ENCODE assay signal across 8 cellular contexts in genomic region chr22:39520054-39520873, GRCh38. TPM values are rescaled to one million over a fixed set of nuclear protein-coding genes. Genes with fewer than 3 reads are reported as not detected.
DNase-seq lines count a peak whose midpoint lies in the region; ATAC-seq and TF ChIP-seq lines count a peak whose summit lies in the region.

A gene with protein sequence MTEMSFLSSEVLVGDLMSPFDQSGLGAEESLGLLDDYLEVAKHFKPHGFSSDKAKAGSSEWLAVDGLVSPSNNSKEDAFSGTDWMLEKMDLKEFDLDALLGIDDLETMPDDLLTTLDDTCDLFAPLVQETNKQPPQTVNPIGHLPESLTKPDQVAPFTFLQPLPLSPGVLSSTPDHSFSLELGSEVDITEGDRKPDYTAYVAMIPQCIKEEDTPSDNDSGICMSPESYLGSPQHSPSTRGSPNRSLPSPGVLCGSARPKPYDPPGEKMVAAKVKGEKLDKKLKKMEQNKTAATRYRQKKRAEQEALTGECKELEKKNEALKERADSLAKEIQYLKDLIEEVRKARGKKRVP (plus strand): TSS chr22:39520562. CDS start chr22:39521446, 884 bp downstream.

- 0% methylated on average over 62 to 74 of the region's 74 CpGs for WGBS in esophagus, 2 donors

- H3K9me3 ChIP-seq in Peyer's patch (no peaks in the 10 kb centered on the region), esophagus (ENCODE audit: control insufficient read depth in 2 of 2, insufficient read depth in 1 of 2, low read depth in 1 of 2, low read length in 1 of 2) (no peaks in the 10 kb centered on the region), muscle layer of colon (ENCODE audit: low read length) (no peaks in the 10 kb centered on the region)

- H3K4me1 ChIP-seq in KMS-11 (ENCODE audit: low read depth, poor library complexity, severe bottlenecking) (peaks cover 39% of the 10 kb centered on the region), Peyer's patch (peaks cover 0 to 40% (median 21%) of the 10 kb centered on the region in 4 donors), esophagus (ENCODE audit: control insufficient read depth in 2 of 2, insufficient read depth in 2 of 2, low read length in 1 of 2) (peaks cover 3 to 12% of the 10 kb centered on the region in 2 donors), muscle layer of colon (ENCODE audit: insufficient read depth, low read length) (peaks cover 45% of the 10 kb centered on the region)

- ATAC-seq in GM21737 (IDR thresholded peaks at IDR 0.05; ENCODE audit: unreplicated experiment), result peak; percentile 71

- H3K36me3 ChIP-seq in KMS-11 (ENCODE audit: insufficient read depth), result peaks cover 15% of the 10 kb centered on the region; the same call in 1 of the 2 replicates
- peaks cover 0 to 57% (median 0%) of the 10 kb centered on the region in 3 donors for H3K36me3 ChIP-seq in Peyer's patch
- H3K36me3 ChIP-seq in esophagus (ENCODE audit: control insufficient read depth in 2 of 2, insufficient read depth in 2 of 2, low read length in 1 of 2), result peaks cover 8 to 44% of the 10 kb centered on the region in 2 donors
- peaks cover 44% of the 10 kb centered on the region for H3K36me3 ChIP-seq in muscle layer of colon (ENCODE audit: insufficient read depth, low read length)

- no peak within 1 kb of the TSS for H3K4me3 ChIP-seq in KMS-11 (IDR thresholded peaks at IDR 0.05; ENCODE audit: insufficient read depth, low read depth, low read length)
- H3K4me3 ChIP-seq in Peyer's patch, result peak within 1 kb of the TSS; percentile 96 to 100 (median 98)
- H3K4me3 ChIP-seq in esophagus (ENCODE audit: low read depth in 1 of 2, low read length in 2 of 2), result peak within 1 kb of the TSS; percentile 98 to 100
- H3K4me3 ChIP-seq in muscle layer of colon (ENCODE audit: low read depth in 1 of 2, low read length in 2 of 2), result peak within 1 kb of the TSS; percentile 96 to 98

- H3K79me2 ChIP-seq in KMS-11 (ENCODE audit: insufficient read depth, low read depth), result peaks cover 40% of the 10 kb centered on the region

- no peak for TF ChIP-seq CTCF in KMS-11 (conservative IDR thresholded peaks at IDR 0.05; ENCODE audit: low read depth, low read length)
- no peak for TF ChIP-seq CTCF in Peyer's patch (IDR thresholded peaks at IDR 0.05)

- no peaks in the 10 kb centered on the region for H3K27me3 ChIP-seq in KMS-11 (ENCODE audit: insufficient read depth, low read depth)
- no peaks in the 10 kb centered on the region for H3K27me3 ChIP-seq in Peyer's patch
- no peaks in the 10 kb centered on the region for H3K27me3 ChIP-seq in esophagus (ENCODE audit: control insufficient read depth in 1 of 2, insufficient read depth in 2 of 2, low read length in 2 of 2)
- no peaks in the 10 kb centered on the region for H3K27me3 ChIP-seq in muscle layer of colon (ENCODE audit: control insufficient read depth in 1 of 2, insufficient read depth in 2 of 2, low read length in 2 of 2)

- peak within 1 kb of the TSS; percentile 98 for H3K4me2 ChIP-seq in KMS-11

- peaks cover 27% of the 10 kb centered on the region for H4K20me1 ChIP-seq in KMS-11 (ENCODE audit: insufficient read depth)

- H2AFZ ChIP-seq in KMS-11 (ENCODE audit: low read depth), result peak within 1 kb of the TSS; percentile 86

- DNase-seq in DMS53 treated with DMSO at 0.1 percent for 48 hours (lab: John Stamatoyannopoulos, UW; ENCODE audit: unreplicated experiment) (peak; percentile 94), Peyer's patch (peak; percentile 97 to 99 (median 97))
- peak; percentile 96 to 97 for DNase-seq in activated T-cell treated with anti-CD3 and anti-CD28 coated beads, Interleukin-2, amount 50 U/mL, for 48 hours
- DNase-seq in stimulated activated CD8-positive, alpha-beta memory T cell treated with anti-CD3 and anti-CD28 coated beads, Interleukin-7, amount 100 ng/mL, for 24 hours (ENCODE audit: low read depth), result peak; percentile 89

- H3K27ac ChIP-seq in KMS-11 (peak within 1 kb of the TSS; percentile 93), Peyer's patch (peak within 1 kb of the TSS; percentile 97 to 99 (median 98)), esophagus (ENCODE audit: low read depth in 2 of 2, low read length in 1 of 2) (peak within 1 kb of the TSS; percentile 99 to 100), muscle layer of colon (ENCODE audit: low read depth, low read length) (peak within 1 kb of the TSS; percentile 100)

- H3K9ac ChIP-seq in KMS-11 (peak within 1 kb of the TSS; percentile 99), muscle layer of colon (ENCODE audit: low read length) (peak within 1 kb of the TSS; percentile 57)

- peak; percentile 99 for TF ChIP-seq POLR2A in Peyer's patch (IDR thresholded peaks at IDR 0.05)

RNA-seq across cellular contexts. Expression of the gene that starts here (rescaled TPM):
- 100 to 1,000 TPM; 222 to 550 (median 280) TPM for total RNA-seq in Peyer's patch
- 100 to 1,000 TPM; 432 to 522 TPM for polyA plus RNA-seq in esophagus
